12 cellular contexts compared by ENCODE assay signal in the genomic region with DNA sequence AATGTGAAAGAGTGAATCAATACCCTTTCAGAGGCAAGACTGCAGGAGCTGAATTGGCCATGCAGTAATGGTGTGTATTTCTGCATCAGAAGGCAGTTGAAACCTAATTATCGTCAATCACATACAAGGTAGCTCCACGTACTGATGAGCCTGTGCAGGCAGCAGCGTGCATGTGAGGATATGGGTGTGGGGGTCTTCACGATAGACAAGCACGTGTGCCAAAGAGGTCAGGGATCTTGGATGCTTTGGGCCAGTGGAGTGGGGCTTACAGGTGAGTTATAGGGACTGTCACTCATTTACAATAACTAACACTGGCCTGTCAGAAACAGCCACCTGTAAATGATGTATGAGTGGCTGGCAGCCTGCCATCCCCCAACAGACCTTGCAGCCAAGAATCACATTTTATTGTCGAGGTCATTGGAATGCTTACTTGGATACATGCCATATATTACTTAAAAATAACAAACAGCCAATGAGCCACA.
DNase-seq lines count a peak whose midpoint lies in the region; ATAC-seq and TF ChIP-seq lines count a peak whose summit lies in the region.
"Had no signal": no experiment of that assay in that cellular context is flagged by ENCODE, and none has a peak within 500 bp of the region (broad histone marks: within the 10 kb centered on the region; RNA-seq: fewer than 3 reads in every experiment).

No MANE protein-coding gene starts in this region.

- no peak for TF ChIP-seq CTCF in tibial nerve (IDR thresholded peaks at IDR 0.05)

- no peaks in the 10 kb centered on the region for H3K9me3 Mint-ChIP-seq in activated CD8-positive, alpha-beta T cell treated with anti-CD3 and anti-CD28 coated beads, Interleukin-2, amount 10 ng/mL, durations not matched to agents 7 days and 5 days (ENCODE audit: insufficient read depth)
- H3K9me3 Mint-ChIP-seq: CD4-positive, alpha-beta T cell had no signal

- H3K9me3 ChIP-seq in HUES48 (ENCODE audit: control insufficient read depth, insufficient read depth, low read length) (no peaks in the 10 kb centered on the region), tibial nerve (no peaks in the 10 kb centered on the region)
- H3K9me3 ChIP-seq: lower lobe of right lung had no signal

- peaks cover 31% of the 10 kb centered on the region for H3K27me3 Mint-ChIP-seq in activated CD8-positive, alpha-beta T cell treated with anti-CD3 and anti-CD28 coated beads, Interleukin-2, amount 10 ng/mL, durations not matched to agents 7 days and 5 days (ENCODE audit: low read depth)

- 44 to 52% methylated on average over 6 of the region's 6 CpGs for WGBS in tibial nerve, 2 donors

- no peak overlapping the region for H3K4me3 Mint-ChIP-seq in activated CD8-positive, alpha-beta T cell treated with anti-CD3 and anti-CD28 coated beads, Interleukin-2, amount 10 ng/mL, durations not matched to agents 7 days and 5 days
- H3K4me3 Mint-ChIP-seq: CD4-positive, alpha-beta T cell had no signal

- H3K36me3 Mint-ChIP-seq in activated CD8-positive, alpha-beta T cell treated with anti-CD3 and anti-CD28 coated beads, Interleukin-2, amount 10 ng/mL, durations not matched to agents 7 days and 5 days (ENCODE audit: low read depth), result no peaks in the 10 kb centered on the region

- CTCF ChIA-PET in activated CD8-positive, alpha-beta T cell treated with anti-CD3 and anti-CD28 coated beads, Interleukin-2, amount 10 ng/mL, durations not matched to agents 7 days and 5 days (lab: Charles Lee), result no interaction called here

- H3K27me3 ChIP-seq in HUES48 (ENCODE audit: control insufficient read depth, insufficient read depth, low read length), result no peaks in the 10 kb centered on the region
- peaks cover 0 to 17% of the 10 kb centered on the region in 2 donors for H3K27me3 ChIP-seq in tibial nerve
- H3K27me3 ChIP-seq: foreskin keratinocyte had no signal

- H3K9ac ChIP-seq in HUES48 (ENCODE audit: low read depth, low read length), result peak overlapping the region; percentile 29; the same call in 1 of the 2 replicates

- H3K4me3 ChIP-seq in HUES48 (ENCODE audit: low read depth, low read length) (no peak overlapping the region), tibial nerve (no peak overlapping the region)
- H3K4me3 ChIP-seq: lower lobe of right lung had no signal

- H3K27ac ChIP-seq in HUES48 (ENCODE audit: low read depth, low read length) (no peak overlapping the region), tibial nerve (no peak overlapping the region)
- H3K27ac ChIP-seq: foreskin keratinocyte, lower lobe of right lung had no signal

- no peaks in the 10 kb centered on the region for H3K4me1 Mint-ChIP-seq in activated CD8-positive, alpha-beta T cell treated with anti-CD3 and anti-CD28 coated beads, Interleukin-2, amount 10 ng/mL, durations not matched to agents 7 days and 5 days (ENCODE audit: low read depth)

- H3K4me1 ChIP-seq in HUES48 (ENCODE audit: control insufficient read depth, insufficient read depth, low read length) (peaks cover 51% of the 10 kb centered on the region), tibial nerve (peaks cover 0 to 6% (median 3%) of the 10 kb centered on the region in 4 donors)

- no peak for ATAC-seq in HG02970 (IDR thresholded peaks at IDR 0.05; ENCODE audit: low FRiP score, unreplicated experiment)
- ATAC-seq in activated CD8-positive, alpha-beta T cell treated with anti-CD3 and anti-CD28 coated beads, Interleukin-2, amount 10 ng/mL, durations not matched to agents 7 days and 5 days, result no peak
- ATAC-seq: foreskin keratinocyte, lower lobe of right lung had no signal

- TF ChIP-seq POLR2A in tibial nerve (IDR thresholded peaks at IDR 0.05), result no peak

- H3K27ac Mint-ChIP-seq in activated CD8-positive, alpha-beta T cell treated with anti-CD3 and anti-CD28 coated beads, Interleukin-2, amount 10 ng/mL, durations not matched to agents 7 days and 5 days, result no peak overlapping the region
- H3K27ac Mint-ChIP-seq: CD4-positive, alpha-beta T cell had no signal

- DNase-seq in COR-L47 (lab: John Stamatoyannopoulos, UW) (peak; percentile 54), RPMI8226 (peak; percentile 60), iPS-NIHi11 (ENCODE audit: low spot score) (peak; percentile 12), tibial nerve (ENCODE audit: low spot score in 2 of 2) (no peak), hippocampal formation (lab: John Stamatoyannopoulos, UW) (no peak)
- no peak for DNase-seq in activated CD8-positive, alpha-beta T cell treated with anti-CD3 and anti-CD28 coated beads, Interleukin-2, amount 10 ng/mL, durations not matched to agents 7 days and 5 days
- DNase-seq: CD4-positive, alpha-beta T cell; IMR-90; lower lobe of right lung had no signal

- H3K36me3 ChIP-seq in HUES48 (ENCODE audit: control insufficient read depth, insufficient read depth, low read length) (no peaks in the 10 kb centered on the region), tibial nerve (no peaks in the 10 kb centered on the region)
- H3K36me3 ChIP-seq: lower lobe of right lung had no signal

- POLR2A ChIA-PET in activated CD8-positive, alpha-beta T cell treated with anti-CD3 and anti-CD28 coated beads, Interleukin-2, amount 10 ng/mL, durations not matched to agents 7 days and 5 days (lab: Charles Lee), result no interaction called here

- no peak for TF ChIP-seq EP300 in tibial nerve (IDR thresholded peaks at IDR 0.05)

Comparison
In these comparisons a context has a peak if more than half of its experiments do, and no peak if none do; other contexts are left out.
1. DNase-seq: peak in COR-L47 (single experiment), RPMI8226 (single experiment) and iPS-NIHi11 (single experiment); none in tibial nerve (0 of 2), activated CD8-positive, alpha-beta T cell treated with anti-CD3 and anti-CD28 coated beads, Interleukin-2, amount 10 ng/mL, durations not matched to agents 7 days and 5 days (single experiment) and hippocampal formation (0 of 2).